Comparison of ENCODE assay signal across 8 cellular contexts in genomic region chr6:145929037-145929633, GRCh38. TPM values are rescaled to one million over a fixed set of nuclear protein-coding genes. Genes with fewer than 3 reads are reported as not detected.
DNase-seq lines count a peak whose midpoint lies in the region; ATAC-seq and TF ChIP-seq lines count a peak whose summit lies in the region.

No MANE protein-coding gene starts in this region.

- H3K4me3 Mint-ChIP-seq in chondrocyte (ENCODE audit: unreplicated experiment): no peak overlapping the region

- peaks cover 21% of the 10 kb centered on the region for H3K36me3 Mint-ChIP-seq in chondrocyte (ENCODE audit: low read depth)

- H3K9me3 Mint-ChIP-seq in chondrocyte (ENCODE audit: low read depth): no peaks in the 10 kb centered on the region

- peak; percentile 40 for ATAC-seq in GM18861 (IDR thresholded peaks at IDR 0.05; ENCODE audit: unreplicated experiment)
- no peak for ATAC-seq in HG02763 (IDR thresholded peaks at IDR 0.05; ENCODE audit: unreplicated experiment)
- ATAC-seq in GM21786 (IDR thresholded peaks at IDR 0.05; ENCODE audit: unreplicated experiment): no peak
- no peak for ATAC-seq in GM18909 (IDR thresholded peaks at IDR 0.05; ENCODE audit: poor library complexity, unreplicated experiment)

- no peaks in the 10 kb centered on the region for H3K4me1 Mint-ChIP-seq in chondrocyte (ENCODE audit: low read depth)

- TF ChIP-seq CTCF in chondrocyte (IDR thresholded peaks at IDR 0.05): peak; percentile 95

- no peaks in the 10 kb centered on the region for H3K27me3 Mint-ChIP-seq in chondrocyte (ENCODE audit: low read depth)

- DNase-seq in AML-193 (lab: John Stamatoyannopoulos, UW) (peak; percentile 64 to 68), NCI-H69 (lab: John Stamatoyannopoulos, UW) (peak; percentile 63), chondrocyte (ENCODE audit: low spot score) (no peak), middle frontal gyrus (ENCODE audit: extremely low spot score, low spot score) (peak; percentile 69)

- H3K27ac Mint-ChIP-seq in chondrocyte (ENCODE audit: unreplicated experiment): no peak overlapping the region

RNA-seq across cellular contexts. Expression of gene SHPRH, which starts 35.0 kb away (rescaled TPM):
- total RNA-seq in chondrocyte: 10.9 to 16.6 TPM (median 11.5 TPM) in 3 replicates
